11 cellular contexts compared by ENCODE assay signal in genomic region chr9:13267743-13268142, GRCh38. TPM values are rescaled to one million over a fixed set of nuclear protein-coding genes. Genes with fewer than 3 reads are reported as not detected.
DNase-seq lines count a peak whose midpoint lies in the region; ATAC-seq and TF ChIP-seq lines count a peak whose summit lies in the region.
"Had no signal": no experiment of that assay in that cellular context is flagged by ENCODE, and none has a peak within 500 bp of the region (broad histone marks: within the 10 kb centered on the region; RNA-seq: fewer than 3 reads in every experiment).

No MANE protein-coding gene starts in this region.

- no peak overlapping the region for H3K4me2 ChIP-seq in PC-9
- H3K4me2 ChIP-seq in osteoblast (ENCODE audit: insufficient read depth, low read length): peak overlapping the region; percentile 67

- no TSS peak for BruUV-seq in PC-9 (replicated peaks; lab: Mats Ljungman, UMichigan)

- peaks cover 11% of the 10 kb centered on the region; the same call in 1 of the 2 replicates for H3K4me1 ChIP-seq in PC-9 (replicated peaks; ENCODE audit: insufficient read depth)
- H3K4me1 ChIP-seq in osteoblast (ENCODE audit: insufficient read depth, low read length): peaks cover 35% of the 10 kb centered on the region

- H2AFZ ChIP-seq in PC-9 (no peak overlapping the region), osteoblast (ENCODE audit: low read length) (no peak overlapping the region)

- ATAC-seq in HG03565 (IDR thresholded peaks at IDR 0.05; ENCODE audit: unreplicated experiment) (no peak), GM19035 (IDR thresholded peaks at IDR 0.05; ENCODE audit: unreplicated experiment) (no peak)
- ATAC-seq: activated naive CD4-positive, alpha-beta T cell treated with anti-CD3 and anti-CD28 coated beads, Interleukin-2, amount 50 U/mL, for 72 hours had no signal

- H3K9me2 ChIP-seq in PC-9 (ENCODE audit: insufficient read depth): no peaks in the 10 kb centered on the region

- H3K27me3 ChIP-seq in PC-9 (ENCODE audit: insufficient read depth, low read depth) (no peaks in the 10 kb centered on the region), osteoblast (ENCODE audit: insufficient read depth, low read length) (no peaks in the 10 kb centered on the region)

- TF ChIP-seq CTCF in PC-9 (conservative IDR thresholded peaks at IDR 0.05) (no peak), osteoblast (IDR thresholded peaks at IDR 0.05; ENCODE audit: extremely low read depth, low read depth, low read length) (no peak)

- no peaks in the 10 kb centered on the region for H3K9me3 ChIP-seq in PC-9 (ENCODE audit: insufficient read depth, low read depth)
- H3K9me3 ChIP-seq in osteoblast (ENCODE audit: low read depth, low read length): no peaks in the 10 kb centered on the region

- CTCF ChIA-PET in PC-9 (lab: Charles Lee): no interaction called here

- H3K4me3 ChIP-seq in PC-9 (no peak overlapping the region), osteoblast (ENCODE audit: insufficient read depth, low read length) (peak overlapping the region; percentile 5)

- intact Hi-C loops in PC-9 (cut with micrococcal nuclease; ENCODE audit: unreplicated experiment): no loop called here

- peak; percentile 88 for DNase-seq in EL
- peak in 1 of 2 experiments; percentile 61 for DNase-seq in PC-9
- peak; percentile 42 for DNase-seq in fibroblast of gingiva (ENCODE audit: low read depth)
- DNase-seq in osteoblast (ENCODE audit: insufficient read length, low spot score, missing footprints): peak; percentile 45
- DNase-seq in NCI-H2081 treated with DMSO at 0.1 percent for 48 hours (lab: John Stamatoyannopoulos, UW): no peak
- DNase-seq in activated naive CD4-positive, alpha-beta T cell treated with Interleukin-2 at 50 U/mL for 16 hours: no peak
- DNase-seq: activated B cell treated with CpG ODN at 0.5 μM for 24 hours; NK-92 treated with Interleukin-12 subunit alpha and Interleukin-12 subunit beta, amount 100 ng/mL, for 24 hours had no signal

- no peaks in the 10 kb centered on the region for H3K36me3 ChIP-seq in PC-9 (ENCODE audit: low read depth)
- no peaks in the 10 kb centered on the region for H3K36me3 ChIP-seq in osteoblast (ENCODE audit: insufficient read depth, low read length)

- H3K27ac ChIP-seq in PC-9 (peak overlapping the region; percentile 14), osteoblast (ENCODE audit: low read depth, low read length) (peak overlapping the region; percentile 85)

- H3F3A ChIP-seq in PC-9 (ENCODE audit: insufficient read depth, low read depth): peaks cover 7% of the 10 kb centered on the region; the same call in 1 of the 2 replicates

- POLR2A ChIA-PET in PC-9 (lab: Charles Lee; ENCODE audit: unreplicated experiment): interaction anchor here (0.8 kb wide), 1 partner anchor 1044 kb away, joined by 16 read pairs; no protein-coding TSS in a partner anchor

- H3K79me2 ChIP-seq in PC-9 (ENCODE audit: low read depth): no peaks in the 10 kb centered on the region; the same call in 1 of the 2 replicates
- H3K79me2 ChIP-seq in osteoblast (ENCODE audit: insufficient read depth, low read length): peaks cover 65% of the 10 kb centered on the region

- H4K20me1 ChIP-seq in PC-9 (ENCODE audit: insufficient read depth) (no peaks in the 10 kb centered on the region), osteoblast (ENCODE audit: insufficient read depth, low read length) (peaks cover 2% of the 10 kb centered on the region)

RNA-seq across cellular contexts. Expression of gene MPDZ, which starts 11.7 kb away (rescaled TPM):
- 10.8 and 15.3 TPM in 2 replicates for total RNA-seq in PC-9 (2021)
- 58.3 and 66.6 TPM in 2 replicates for total RNA-seq in osteoblast
- total RNA-seq: activated B cell treated with CpG ODN at 0.5 μM for 24 hours; activated naive CD4-positive, alpha-beta T cell treated with anti-CD3 and anti-CD28 coated beads, Interleukin-2, amount 50 U/mL, for 72 hours had no signal

Comparison
In these comparisons a context has a peak if more than half of its experiments do, and no peak if none do; other contexts are left out.
1. DNase-seq: peak in EL (single experiment), fibroblast of gingiva (single experiment) and osteoblast (single experiment); none in NCI-H2081 treated with DMSO at 0.1 percent for 48 hours (single experiment) and activated naive CD4-positive, alpha-beta T cell treated with Interleukin-2 at 50 U/mL for 16 hours (single experiment).